27 cellular contexts compared by ENCODE assay signal in the genomic region with DNA sequence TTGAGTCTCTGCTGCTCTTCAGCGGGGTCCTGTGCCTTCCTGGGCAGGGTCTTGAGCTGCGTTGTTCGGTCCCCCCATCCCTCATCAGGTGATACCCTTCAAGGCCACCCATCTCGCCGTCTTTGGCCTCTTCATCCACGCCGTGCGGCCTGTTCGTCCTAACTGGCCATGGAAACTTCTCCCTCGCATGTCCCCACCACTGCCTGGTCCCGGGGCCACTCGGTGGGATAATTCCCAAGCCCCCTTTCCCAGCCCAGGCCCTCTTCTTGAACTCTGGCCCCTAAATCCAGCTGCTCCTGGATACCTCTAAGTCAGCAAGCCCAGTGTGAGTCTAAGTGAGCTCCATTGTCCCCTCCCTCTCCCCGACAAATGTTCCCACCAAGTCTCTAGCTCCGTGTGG.
"Had no signal": no experiment of that assay in that cellular context is flagged by ENCODE, and none has a peak within 500 bp of the region (broad histone marks: within the 10 kb centered on the region; RNA-seq: fewer than 3 reads in every experiment).

No MANE protein-coding gene starts in this region.

- H3K27ac Mint-ChIP-seq: activated CD4-positive, alpha-beta T cell treated with anti-CD3 and anti-CD28 coated beads for 36 hours; activated naive CD8-positive, alpha-beta T cell; activated T-cell treated with anti-CD3 and anti-CD28 coated beads, Interleukin-2, amount 50 U/mL, for 72 hours; T-cell; T-helper 2 cell treated with Interferon-gamma antibody and Interleukin-4, amounts not matched to agents 5 μg/mL and 100 μg/mL, for 36 hours had no signal

- H3K36me3 ChIP-seq: colonic mucosa, gastrocnemius medialis, heart left ventricle, neutrophil, sigmoid colon, tibial nerve had no signal

- H3K36me3 Mint-ChIP-seq: activated naive CD8-positive, alpha-beta T cell; immature natural killer cell; natural killer cell had no signal

- FAIRE-seq: small intestine had no signal

- H3K4me3 Mint-ChIP-seq: activated CD4-positive, alpha-beta T cell treated with anti-CD3 and anti-CD28 coated beads for 36 hours; activated naive CD8-positive, alpha-beta T cell; activated T-cell treated with anti-CD3 and anti-CD28 coated beads, Interleukin-2, amount 50 U/mL, for 72 hours; immature natural killer cell; natural killer cell; T-cell; T-helper 2 cell treated with Interferon-gamma antibody and Interleukin-4, amounts not matched to agents 5 μg/mL and 100 μg/mL, for 36 hours had no signal

- H3K27me3 ChIP-seq: body of pancreas, colonic mucosa, gastrocnemius medialis, neutrophil, sigmoid colon, tibial nerve had no signal

- H3K27me3 Mint-ChIP-seq: activated CD4-positive, alpha-beta T cell treated with anti-CD3 and anti-CD28 coated beads for 36 hours; activated naive CD8-positive, alpha-beta T cell; T-cell had no signal

- ATAC-seq: activated CD4-positive, alpha-beta T cell treated with anti-CD3 and anti-CD28 coated beads for 36 hours; activated T-cell treated with anti-CD3 and anti-CD28 coated beads, Interleukin-2, amount 50 U/mL, for 72 hours; body of pancreas; gastrocnemius medialis; heart left ventricle; natural killer cell; T-cell had no signal

- H3K9me3 ChIP-seq: body of pancreas, colonic mucosa, gastrocnemius medialis, heart left ventricle, neutrophil, sigmoid colon, tibial nerve had no signal

- H3K4me3 ChIP-seq: body of pancreas, colonic mucosa, gastrocnemius medialis, heart left ventricle, sigmoid colon, tibial nerve had no signal

- H3K27ac ChIP-seq: body of pancreas, colonic mucosa, gastrocnemius medialis, heart left ventricle, neutrophil, sigmoid colon, tibial nerve had no signal

- H3K4me1 ChIP-seq: colonic mucosa, gastrocnemius medialis had no signal

- DNase-seq: activated CD4-positive, alpha-beta T cell treated with anti-CD3 and anti-CD28 coated beads for 36 hours; activated CD4-positive, alpha-beta T cell treated with anti-CD3 and anti-CD28 coated beads, Interleukin-2, amount 50 U/mL, for 4 hours; activated CD4-positive, CD25-positive, alpha-beta regulatory T cell; activated effector memory CD4-positive, alpha-beta T cell treated with Interleukin-2 at 50 U/mL for 16 hours; activated naive CD4-positive, alpha-beta T cell treated with Interleukin-2 at 50 U/mL for 16 hours; activated T-cell treated with anti-CD3 and anti-CD28 coated beads for 4 hours; activated T-cell treated with anti-CD3 and anti-CD28 coated beads, Interleukin-2, amount 50 U/mL, for 72 hours; anterior cingulate cortex; body of pancreas; cerebellar nuclear complex; colonic mucosa; effector memory CD4-positive, alpha-beta T cell; gastrocnemius medialis; heart left ventricle; hypothalamus; immature natural killer cell; natural killer cell; retina; sigmoid colon; small intestine; stimulated activated CD4-positive, alpha-beta T cell treated with anti-CD3 and anti-CD28 coated beads, Interleukin-1b, Interleukin-23, amount 100 ng/mL, for 48 hours; stimulated activated naive CD4-positive, alpha-beta T cell treated with Interleukin-2 at 50 U/mL for 16 hours; T-cell had no signal
